ENCODE assay signal across 15 cellular contexts in genomic region chr2:227819398-227819697, GRCh38. TPM values are rescaled to one million over a fixed set of nuclear protein-coding genes. Genes with fewer than 3 reads are reported as not detected.
DNase-seq lines count a peak whose midpoint lies in the region; TF ChIP-seq lines count a peak whose summit lies in the region.
"Had no signal": no experiment of that assay in that cellular context is flagged by ENCODE, and none has a peak within 500 bp of the region (broad histone marks: within the 10 kb centered on the region; RNA-seq: fewer than 3 reads in every experiment).

No MANE protein-coding gene starts in this region.

- DNase-seq in activated T-cell treated with anti-CD3 and anti-CD28 coated beads, Interleukin-2, amount 50 U/mL, for 24 hours, result no peak
- no peak for DNase-seq in activated T-cell treated with anti-CD3 and anti-CD28 coated beads for 4 hours
- no peak for DNase-seq in activated CD4-positive, alpha-beta memory T cell treated with anti-CD3 and anti-CD28 coated beads, Interleukin-2, amount 10 ng/mL, durations not matched to agents 7 days and 5 days
- DNase-seq in kidney glomerular epithelial cell (lab: John Stamatoyannopoulos, UW), result peak; percentile 75
- no peak for DNase-seq in tibial artery
- no peak for DNase-seq in activated CD4-positive, alpha-beta T cell treated with anti-CD3 and anti-CD28 coated beads, Interleukin-2, amount 50 U/mL, for 4 hours
- DNase-seq in effector memory CD4-positive, alpha-beta T cell, result no peak
- DNase-seq in amygdala (lab: John Stamatoyannopoulos, UW), result no peak
- DNase-seq: activated effector memory CD4-positive, alpha-beta T cell treated with anti-CD3 and anti-CD28 coated beads, Interleukin-2, amount 50 U/mL, for 16 hours; erythroblast; NCI-H1092 had no signal

- no peaks in the 10 kb centered on the region for H3K9me3 Mint-ChIP-seq in activated T-cell treated with anti-CD3 and anti-CD28 coated beads, Interleukin-2, amount 50 U/mL, for 24 hours
- H3K9me3 Mint-ChIP-seq in activated CD4-positive, alpha-beta memory T cell treated with anti-CD3 and anti-CD28 coated beads, Interleukin-2, amount 10 ng/mL, durations not matched to agents 7 days and 5 days, result no peaks in the 10 kb centered on the region
- H3K9me3 Mint-ChIP-seq: CD8-positive, alpha-beta T cell had no signal

- H3K27me3 Mint-ChIP-seq in activated T-cell treated with anti-CD3 and anti-CD28 coated beads, Interleukin-2, amount 50 U/mL, for 24 hours, result peaks cover 12% of the 10 kb centered on the region
- H3K27me3 Mint-ChIP-seq in activated CD4-positive, alpha-beta memory T cell treated with anti-CD3 and anti-CD28 coated beads, Interleukin-2, amount 10 ng/mL, durations not matched to agents 7 days and 5 days, result peaks cover 3% of the 10 kb centered on the region

- no peak for TF ChIP-seq CTCF in tibial artery (IDR thresholded peaks at IDR 0.05)

- peak overlapping the region; percentile 95 for H3K27ac Mint-ChIP-seq in activated T-cell treated with anti-CD3 and anti-CD28 coated beads, Interleukin-2, amount 50 U/mL, for 24 hours
- H3K27ac Mint-ChIP-seq in activated CD4-positive, alpha-beta memory T cell treated with anti-CD3 and anti-CD28 coated beads, Interleukin-2, amount 10 ng/mL, durations not matched to agents 7 days and 5 days, result peak overlapping the region; percentile 78
- H3K27ac Mint-ChIP-seq: T-cell had no signal

- no peaks in the 10 kb centered on the region for H3K27me3 ChIP-seq in tibial artery
- H3K27me3 ChIP-seq in effector memory CD4-positive, alpha-beta T cell (replicated peaks; ENCODE audit: control insufficient read depth, insufficient read depth, low read length, poor library complexity, severe bottlenecking), result no peaks in the 10 kb centered on the region

- no peak overlapping the region for H3K4me3 ChIP-seq in tibial artery
- H3K4me3 ChIP-seq in effector memory CD4-positive, alpha-beta T cell (ENCODE audit: insufficient read depth, low read depth, low read length, poor library complexity, severe bottlenecking), result no peak overlapping the region
- H3K4me3 ChIP-seq: K562 had no signal

- H3K36me3 Mint-ChIP-seq in activated T-cell treated with anti-CD3 and anti-CD28 coated beads, Interleukin-2, amount 50 U/mL, for 24 hours (ENCODE audit: low read depth), result peaks cover 2% of the 10 kb centered on the region
- no peaks in the 10 kb centered on the region for H3K36me3 Mint-ChIP-seq in activated CD4-positive, alpha-beta memory T cell treated with anti-CD3 and anti-CD28 coated beads, Interleukin-2, amount 10 ng/mL, durations not matched to agents 7 days and 5 days (ENCODE audit: low read depth)
- H3K36me3 Mint-ChIP-seq: CD8-positive, alpha-beta T cell; T-cell had no signal

- POLR2A ChIA-PET in activated CD4-positive, alpha-beta memory T cell treated with anti-CD3 and anti-CD28 coated beads, Interleukin-2, amount 10 ng/mL, durations not matched to agents 7 days and 5 days (lab: Charles Lee), result interaction anchor here (1.1 to 1.8 kb wide), 2 partner anchors 14 to 27 kb away, joined by 3 to 10 read pairs; no protein-coding TSS in a partner anchor

- CTCF ChIA-PET in activated CD4-positive, alpha-beta memory T cell treated with anti-CD3 and anti-CD28 coated beads, Interleukin-2, amount 10 ng/mL, durations not matched to agents 7 days and 5 days (lab: Charles Lee), result interaction anchor here (0.7 kb wide), 1 partner anchor 34 kb away, joined by 3 read pairs; no protein-coding TSS in a partner anchor

- H3K4me3 Mint-ChIP-seq in activated T-cell treated with anti-CD3 and anti-CD28 coated beads, Interleukin-2, amount 50 U/mL, for 24 hours, result no peak overlapping the region
- no peak overlapping the region for H3K4me3 Mint-ChIP-seq in activated CD4-positive, alpha-beta memory T cell treated with anti-CD3 and anti-CD28 coated beads, Interleukin-2, amount 10 ng/mL, durations not matched to agents 7 days and 5 days
- H3K4me3 Mint-ChIP-seq: CD8-positive, alpha-beta T cell; T-cell had no signal

- no peaks in the 10 kb centered on the region for H3K36me3 ChIP-seq in tibial artery
- no peaks in the 10 kb centered on the region for H3K36me3 ChIP-seq in effector memory CD4-positive, alpha-beta T cell (ENCODE audit: control insufficient read depth, insufficient read depth, low read length)

- H3K4me1 ChIP-seq in tibial artery, result peaks cover 0 to 31% (median 10%) of the 10 kb centered on the region in 4 donors
- H3K4me1 ChIP-seq in effector memory CD4-positive, alpha-beta T cell (ENCODE audit: control insufficient read depth, insufficient read depth, low read length, poor library complexity, severe bottlenecking), result no peaks in the 10 kb centered on the region

- H3K9me3 ChIP-seq in tibial artery, result no peaks in the 10 kb centered on the region
- no peaks in the 10 kb centered on the region for H3K9me3 ChIP-seq in effector memory CD4-positive, alpha-beta T cell (ENCODE audit: control insufficient read depth, low read length)

- H3K27ac ChIP-seq in tibial artery, result peak overlapping the region; percentile 58 to 70
- H3K27ac ChIP-seq in effector memory CD4-positive, alpha-beta T cell (ENCODE audit: insufficient read depth, low read length, poor library complexity, severe bottlenecking), result no peak overlapping the region

- H3K4me1 Mint-ChIP-seq in activated T-cell treated with anti-CD3 and anti-CD28 coated beads, Interleukin-2, amount 50 U/mL, for 24 hours (ENCODE audit: low read depth), result peaks cover 28% of the 10 kb centered on the region
- H3K4me1 Mint-ChIP-seq in activated CD4-positive, alpha-beta memory T cell treated with anti-CD3 and anti-CD28 coated beads, Interleukin-2, amount 10 ng/mL, durations not matched to agents 7 days and 5 days, result peaks cover 18% of the 10 kb centered on the region

- intact Hi-C loops in tibial artery (cut with DNase I; ENCODE audit: low total_unique reads), result no loop called here

RNA-seq across cellular contexts. Expression of gene CCL20, which starts 5.7 kb away (rescaled TPM):
- total RNA-seq in activated CD4-positive, alpha-beta memory T cell treated with anti-CD3 and anti-CD28 coated beads, Interleukin-2, amount 10 ng/mL, durations not matched to agents 7 days and 5 days, result 1 to 10 TPM; 3.6 to 4.7 TPM
- total RNA-seq: A673 had no signal

RNA-seq across cellular contexts. Expression of gene DAW1, which starts 52.1 kb away (rescaled TPM):
- total RNA-seq in activated CD4-positive, alpha-beta memory T cell treated with anti-CD3 and anti-CD28 coated beads, Interleukin-2, amount 10 ng/mL, durations not matched to agents 7 days and 5 days, result not detected
- total RNA-seq: CD8-positive, alpha-beta T cell; K562; T-cell had no signal
